Comparison of ENCODE assay signal across 22 cellular contexts in the genomic region with DNA sequence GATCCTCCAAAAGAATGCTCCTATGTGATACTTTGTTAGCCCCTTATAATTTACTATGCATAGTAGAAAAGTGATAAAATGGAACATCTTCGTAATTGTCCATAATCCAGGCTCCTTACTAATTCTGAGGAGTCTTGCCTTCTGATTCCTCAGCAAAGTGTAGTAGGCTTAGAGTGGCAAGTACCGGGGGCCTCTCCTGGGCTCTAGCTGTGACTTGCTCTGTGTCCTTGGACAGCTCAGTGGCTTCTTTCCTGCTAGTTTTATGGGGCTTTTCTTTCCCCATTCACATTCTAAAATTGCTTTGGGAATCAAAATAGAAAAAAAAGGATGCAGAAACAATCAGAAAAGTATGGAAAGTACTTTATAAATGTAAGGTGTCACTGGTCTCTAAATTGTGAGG.
"Had no signal": no experiment of that assay in that cellular context is flagged by ENCODE, and none has a peak within 500 bp of the region (broad histone marks: within the 10 kb centered on the region; RNA-seq: fewer than 3 reads in every experiment).

No MANE protein-coding gene starts in this region.

- H3K36me3 ChIP-seq: colonic mucosa, esophagus squamous epithelium, gastrocnemius medialis, heart right ventricle, left lung, lower lobe of right lung had no signal

- H3K4me3 ChIP-seq: colonic mucosa, esophagus squamous epithelium, gastrocnemius medialis, heart right ventricle, left lung, lower lobe of right lung had no signal

- H3K9me3 ChIP-seq: colonic mucosa, esophagus squamous epithelium, gastrocnemius medialis, heart right ventricle, left lung, lower lobe of right lung had no signal

- H3K9me3 Mint-ChIP-seq: dendritic cell treated with granulocyte-macrophage colony-stimulating factor and Interleukin-4, amounts not matched to agents 40 ng/mL and 50 ng/mL, for 4 days; effector memory CD8-positive, alpha-beta T cell; endodermal cell had no signal

- H3K27ac ChIP-seq: colonic mucosa, epithelial cell of prostate, esophagus squamous epithelium, gastrocnemius medialis, heart right ventricle, left lung, lower lobe of right lung had no signal

- DNase-seq: colonic mucosa; cortex of kidney; effector CD8-positive, alpha-beta T cell; effector memory CD8-positive, alpha-beta T cell; endodermal cell; erythroblast; esophagus squamous epithelium; foreskin fibroblast; foreskin melanocyte; gastrocnemius medialis; glutamatergic neuron; head of caudate nucleus; heart right ventricle; hippocampal formation; left cardiac atrium; left lung; left ventricle myocardium superior; lower lobe of right lung; mesenchymal stem cell; midbrain had no signal

- H3K4me3 Mint-ChIP-seq: dendritic cell treated with granulocyte-macrophage colony-stimulating factor and Interleukin-4, amounts not matched to agents 40 ng/mL and 50 ng/mL, for 4 days; effector memory CD8-positive, alpha-beta T cell; endodermal cell had no signal

- H3K27ac Mint-ChIP-seq: dendritic cell treated with granulocyte-macrophage colony-stimulating factor and Interleukin-4, amounts not matched to agents 40 ng/mL and 50 ng/mL, for 4 days; effector memory CD8-positive, alpha-beta T cell; endodermal cell had no signal
